8 cellular contexts compared by ENCODE assay signal in the genomic region with DNA sequence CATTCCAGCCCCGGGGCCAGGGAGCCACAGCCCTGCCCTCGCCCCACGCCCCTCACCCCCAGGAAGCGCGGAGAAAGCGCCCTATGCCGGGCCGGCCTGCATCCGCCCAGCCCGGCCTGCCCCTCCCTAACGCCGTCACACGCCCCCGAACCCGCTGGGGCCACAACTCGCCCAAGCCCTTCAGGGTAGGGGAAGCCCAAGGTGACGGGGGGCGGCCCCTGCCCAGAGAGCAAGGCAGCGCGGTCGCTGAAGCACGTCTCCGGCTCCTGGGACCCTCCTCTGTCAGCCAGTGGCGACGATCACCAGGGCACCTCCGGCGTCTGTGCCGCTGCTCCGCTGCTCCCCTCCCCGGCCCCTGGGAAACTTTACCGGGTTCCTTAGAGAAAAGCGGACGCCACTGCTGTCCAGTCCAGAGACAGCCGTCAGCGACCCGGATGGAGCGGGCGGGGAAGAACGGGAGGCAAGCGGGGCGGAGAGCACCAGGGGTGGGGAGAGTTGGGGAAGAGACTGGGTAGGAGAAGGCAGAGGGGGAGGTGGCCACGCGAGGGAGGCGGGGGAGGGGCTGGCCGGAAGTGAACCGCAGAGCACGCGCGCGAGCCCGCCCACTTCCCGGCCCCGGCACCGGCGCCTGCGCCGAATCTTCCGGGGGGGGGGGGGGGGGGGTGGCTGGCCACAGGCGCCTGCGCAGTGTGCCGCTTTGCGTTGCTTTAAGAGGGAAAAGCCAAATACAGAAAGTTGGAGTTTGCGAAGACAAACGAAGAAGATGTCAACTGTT. TPM values are rescaled to one million over a fixed set of nuclear protein-coding genes. Genes with fewer than 3 reads are reported as not detected.
DNase-seq lines count a peak whose midpoint lies in the region; TF ChIP-seq lines count a peak whose summit lies in the region.

A gene with protein sequence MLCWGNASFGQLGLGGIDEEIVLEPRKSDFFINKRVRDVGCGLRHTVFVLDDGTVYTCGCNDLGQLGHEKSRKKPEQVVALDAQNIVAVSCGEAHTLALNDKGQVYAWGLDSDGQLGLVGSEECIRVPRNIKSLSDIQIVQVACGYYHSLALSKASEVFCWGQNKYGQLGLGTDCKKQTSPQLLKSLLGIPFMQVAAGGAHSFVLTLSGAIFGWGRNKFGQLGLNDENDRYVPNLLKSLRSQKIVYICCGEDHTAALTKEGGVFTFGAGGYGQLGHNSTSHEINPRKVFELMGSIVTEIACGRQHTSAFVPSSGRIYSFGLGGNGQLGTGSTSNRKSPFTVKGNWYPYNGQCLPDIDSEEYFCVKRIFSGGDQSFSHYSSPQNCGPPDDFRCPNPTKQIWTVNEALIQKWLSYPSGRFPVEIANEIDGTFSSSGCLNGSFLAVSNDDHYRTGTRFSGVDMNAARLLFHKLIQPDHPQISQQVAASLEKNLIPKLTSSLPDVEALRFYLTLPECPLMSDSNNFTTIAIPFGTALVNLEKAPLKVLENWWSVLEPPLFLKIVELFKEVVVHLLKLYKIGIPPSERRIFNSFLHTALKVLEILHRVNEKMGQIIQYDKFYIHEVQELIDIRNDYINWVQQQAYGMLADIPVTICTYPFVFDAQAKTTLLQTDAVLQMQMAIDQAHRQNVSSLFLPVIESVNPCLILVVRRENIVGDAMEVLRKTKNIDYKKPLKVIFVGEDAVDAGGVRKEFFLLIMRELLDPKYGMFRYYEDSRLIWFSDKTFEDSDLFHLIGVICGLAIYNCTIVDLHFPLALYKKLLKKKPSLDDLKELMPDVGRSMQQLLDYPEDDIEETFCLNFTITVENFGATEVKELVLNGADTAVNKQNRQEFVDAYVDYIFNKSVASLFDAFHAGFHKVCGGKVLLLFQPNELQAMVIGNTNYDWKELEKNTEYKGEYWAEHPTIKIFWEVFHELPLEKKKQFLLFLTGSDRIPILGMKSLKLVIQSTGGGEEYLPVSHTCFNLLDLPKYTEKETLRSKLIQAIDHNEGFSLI (minus strand): TSS at position 509 of the 775 bp plus-strand sequence. CDS start 2,175 bp downstream, outside the sequence.

- peak within 1 kb of the TSS; percentile 99 for H3K4me2 ChIP-seq in GM23248 (ENCODE audit: unreplicated experiment)

- no peaks in the 10 kb centered on the region for H3K27me3 ChIP-seq in GM23248 (replicated peaks; ENCODE audit: insufficient read depth)
- no peaks in the 10 kb centered on the region for H3K27me3 ChIP-seq in SJCRH30
- H3K27me3 ChIP-seq in stomach: no peaks in the 10 kb centered on the region

- TF ChIP-seq CTCF in foreskin fibroblast (IDR thresholded peaks at IDR 0.05; ENCODE audit: low read depth, low read length) (no peak), neural crest cell (conservative IDR thresholded peaks at IDR 0.05) (no peak), stomach (IDR thresholded peaks at IDR 0.05) (no peak)

- H3K79me2 ChIP-seq in GM23248 (ENCODE audit: insufficient read depth): peaks cover 56% of the 10 kb centered on the region

- H3K4me3 Mint-ChIP-seq in neural crest cell: peak within 1 kb of the TSS; percentile 98

- peaks cover 5% of the 10 kb centered on the region for H3K36me3 Mint-ChIP-seq in neural crest cell (ENCODE audit: low read depth)

- peaks cover 38% of the 10 kb centered on the region for H3F3A ChIP-seq in GM23248 (ENCODE audit: insufficient read depth)

- H3K9me3 ChIP-seq in GM23248 (ENCODE audit: low read depth): no peaks in the 10 kb centered on the region
- H3K9me3 ChIP-seq in SJCRH30 (replicated peaks): no peaks in the 10 kb centered on the region
- no peaks in the 10 kb centered on the region for H3K9me3 ChIP-seq in stomach

- WGBS in GM23248 (ENCODE audit: low coverage in 1 of 2, low lambda C conversion rate in 2 of 2, missing lambda C conversion rate in 2 of 2), 2 experiments: 1% methylated on average over 21 to 56 of the region's 64 CpGs
- 0 to 1% (median 1%) methylated on average over 39 to 64 of the region's 64 CpGs for WGBS in stomach, 5 donors

- peaks cover 43% of the 10 kb centered on the region for H3K4me1 Mint-ChIP-seq in neural crest cell

- no peak for TF ChIP-seq EP300 in stomach (IDR thresholded peaks at IDR 0.05)

- H3K36me3 ChIP-seq in GM23248 (ENCODE audit: low read depth): peaks cover 36% of the 10 kb centered on the region
- peaks cover 7% of the 10 kb centered on the region; the same call in 1 of the 2 replicates for H3K36me3 ChIP-seq in SJCRH30
- peaks cover 0 to 15% (median 8%) of the 10 kb centered on the region in 4 donors for H3K36me3 ChIP-seq in stomach

- TF ChIP-seq POLR2A in stomach (IDR thresholded peaks at IDR 0.05): peak in 2 of 4 donors; percentile 35

- peak within 1 kb of the TSS; percentile 93 for H3K9ac ChIP-seq in GM23248

- DNase-seq in ELF-1 (ENCODE audit: low read depth, low spot score) (peak; percentile 92), GM23248 (peak; percentile 97), Kasumi-1 (lab: John Stamatoyannopoulos, UW) (peak; percentile 95 to 97), SJCRH30 (peak; percentile 89 to 91), foreskin fibroblast (peak; percentile 93 to 98), neural crest cell (ENCODE audit: low read depth, low spot score) (peak; percentile 85), stomach (peak; percentile 94)
- peak; percentile 83 for DNase-seq in activated gamma-delta T cell treated with anti-CD3 and anti-CD28 coated beads, Interleukin-2, amount 50 U/mL, for 16 hours (ENCODE audit: low read depth)

- H3K9me2 ChIP-seq in GM23248 (ENCODE audit: insufficient read depth): no peaks in the 10 kb centered on the region

- H3K27me3 Mint-ChIP-seq in neural crest cell (ENCODE audit: low read depth): no peaks in the 10 kb centered on the region

- H3K27ac Mint-ChIP-seq in neural crest cell (ENCODE audit: unreplicated experiment): peak within 1 kb of the TSS; percentile 93

- H3K4me1 ChIP-seq in GM23248 (ENCODE audit: insufficient read depth): peaks cover 5% of the 10 kb centered on the region
- no peaks in the 10 kb centered on the region for H3K4me1 ChIP-seq in SJCRH30
- H3K4me1 ChIP-seq in stomach: peaks cover 11 to 41% (median 29%) of the 10 kb centered on the region in 4 donors

- in situ Hi-C loops in GM23248 (cut with MboI): loop anchor here (5.0 kb wide), 1 partner anchor 132 kb away; no protein-coding TSS in a partner anchor

- H4K20me1 ChIP-seq in GM23248 (ENCODE audit: insufficient read depth): peaks cover 3% of the 10 kb centered on the region; the same call in 1 of the 2 replicates

- peak within 1 kb of the TSS; percentile 95 for H3K4me3 ChIP-seq in GM23248
- peak within 1 kb of the TSS; percentile 84 for H3K4me3 ChIP-seq in SJCRH30
- peak within 1 kb of the TSS; percentile 74 to 97 for H3K4me3 ChIP-seq in foreskin fibroblast (ENCODE audit: low read depth in 1 of 2, low read length in 2 of 2)
- peak within 1 kb of the TSS; percentile 73 to 97 (median 88) for H3K4me3 ChIP-seq in stomach

- intact Hi-C loops in stomach (cut with DNase I; ENCODE audit: low total_unique reads): loop anchor here (10.0 kb wide), 1 partner anchor 260 kb away; a partner anchor contains a TSS

- H3K27ac ChIP-seq in GM23248 (peak within 1 kb of the TSS; percentile 93), SJCRH30 (peak within 1 kb of the TSS; percentile 62), stomach (peak within 1 kb of the TSS; percentile 91 to 99 (median 99))

- no peaks in the 10 kb centered on the region for H3K9me3 Mint-ChIP-seq in neural crest cell

- peak within 1 kb of the TSS; percentile 88 for H2AFZ ChIP-seq in GM23248

RNA-seq across cellular contexts. Expression of the gene that starts here (rescaled TPM):
- 228 and 289 TPM in 2 replicates for total RNA-seq in GM23248 (2014; rRNA removed; shearing (Covaris generic))
- polyA plus RNA-seq in GM23248 (2016; fragmentation: Nextera tagmentation; extraction: Ambion mirVana) (116 and 127 TPM in 2 replicates), stomach (10 to 100 TPM in 2 of 3 donors, 1 to 10 TPM in 1; 7.8 to 11.4 (median 10.2) TPM)
- 16.8 and 19.3 TPM in 2 replicates for total RNA-seq in SJCRH30 (2014; rRNA removed; shearing (Covaris generic))
- total RNA-seq in neural crest cell (42.4 and 44.3 TPM in 2 replicates), stomach (100 to 1,000 TPM in 1 of 5 donors, 10 to 100 TPM in 3, 1 to 10 TPM in 1; 5.8 to 116 (median 30.3) TPM)

Comparison
In these comparisons a context has a peak if more than half of its experiments do, and no peak if none do; other contexts are left out.
1. Peak in every context shown above with its lines: DNase-seq, H3K4me3 ChIP-seq and H3K27ac ChIP-seq.